Comparison of ENCODE assay signal across 8 cellular contexts in the genomic region with DNA sequence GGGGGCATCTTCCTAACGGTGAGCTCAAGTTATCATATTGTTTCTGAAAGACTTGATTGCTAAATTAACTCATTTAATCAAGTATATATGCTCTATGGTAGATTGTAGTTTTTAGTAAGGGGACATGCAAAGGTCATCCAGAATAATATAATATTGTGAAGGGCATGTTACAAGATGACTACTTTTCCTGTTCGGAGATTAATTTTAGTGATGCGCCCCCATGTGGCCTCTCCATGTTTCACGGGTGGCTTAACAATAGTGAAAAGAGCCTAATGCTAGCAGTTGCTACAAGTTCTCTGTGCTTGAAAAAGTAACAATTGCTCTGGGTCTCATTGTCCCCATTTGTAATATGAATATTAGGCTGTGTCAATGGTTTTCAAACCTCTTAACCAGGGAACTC. TPM values are rescaled to one million over a fixed set of nuclear protein-coding genes. Genes with fewer than 3 reads are reported as not detected.
DNase-seq lines count a peak whose midpoint lies in the region; ATAC-seq, FAIRE-seq and TF ChIP-seq lines count a peak whose summit lies in the region.

No MANE protein-coding gene starts in this region.

- no peak overlapping the region for H3K9ac ChIP-seq in SK-N-SH
- H3K9ac ChIP-seq in astrocyte (ENCODE audit: low read length) = no peak overlapping the region
- no peak overlapping the region for H3K9ac ChIP-seq in HepG2 (ENCODE audit: insufficient read depth, low read depth, low read length)

- DNase-seq in COLO668 (lab: John Stamatoyannopoulos, UW; ENCODE audit: unreplicated experiment) (peak; percentile 40), H4 (ENCODE audit: low spot score) (peak; percentile 8), SK-N-SH (peak; percentile 15), astrocyte (ENCODE audit: low read depth) (no peak), HepG2 (ENCODE audit: low spot score) (no peak), HuH-7.5 (ENCODE audit: low spot score) (no peak)
- peak; percentile 45 for DNase-seq in stimulated activated naive CD8-positive, alpha-beta T cell treated with anti-CD3 and anti-CD28 coated beads, Interleukin-15, Interleukin-2, amounts not matched to agents 100 U/mL and 50 U/mL, for 24 hours

- H3K27me3 Mint-ChIP-seq in astrocyte (ENCODE audit: low read depth, unreplicated experiment) = no peaks in the 10 kb centered on the region

- H3K36me3 Mint-ChIP-seq in astrocyte (ENCODE audit: low read depth, unreplicated experiment) = no peaks in the 10 kb centered on the region

- H3K4me2 ChIP-seq in SK-N-SH (no peak overlapping the region), astrocyte (ENCODE audit: low read length) (no peak overlapping the region), HepG2 (ENCODE audit: low read depth, low read length) (no peak overlapping the region)

- peaks cover 5% of the 10 kb centered on the region; the same call in 1 of the 2 replicates for H3K27me3 ChIP-seq in SK-N-SH (ENCODE audit: insufficient read depth)
- no peaks in the 10 kb centered on the region for H3K27me3 ChIP-seq in astrocyte (ENCODE audit: insufficient read depth, low read length)
- no peaks in the 10 kb centered on the region for H3K27me3 ChIP-seq in HepG2 (ENCODE audit: control insufficient read depth in 1 of 2, insufficient read depth in 2 of 2, low read length in 2 of 2)

- 10% methylated on average over 4 of the region's 4 CpGs for WGBS in SK-N-SH (ENCODE audit: low lambda C conversion rate)
- 61% methylated on average over 3 of the region's 4 CpGs for WGBS in HepG2 (ENCODE audit: low lambda C conversion rate)

- FAIRE-seq in astrocyte (lab: Jason Lieb, UNC) (peak; percentile 97), HepG2 (lab: Jason Lieb, UNC) (peak; percentile 72)

- H3K4me1 ChIP-seq in SK-N-SH (ENCODE audit: control insufficient read depth in 1 of 2, insufficient read depth in 2 of 2, low read depth in 1 of 2, low read length in 1 of 2) (peaks cover 0 to 3% of the 10 kb centered on the region in 2 experiments; a peak in 1 of 4 replicates), astrocyte (ENCODE audit: insufficient read depth, low read length) (no peaks in the 10 kb centered on the region), HepG2 (ENCODE audit: insufficient read depth, low read length) (peaks cover 26% of the 10 kb centered on the region)

- no peaks in the 10 kb centered on the region for H3K36me3 ChIP-seq in SK-N-SH (replicated peaks in 1 of 2; ENCODE audit: control insufficient read depth in 1 of 2, insufficient read depth in 2 of 2, low read length in 1 of 2)
- no peaks in the 10 kb centered on the region for H3K36me3 ChIP-seq in astrocyte (ENCODE audit: insufficient read depth, low read length)
- no peaks in the 10 kb centered on the region for H3K36me3 ChIP-seq in HepG2 (replicated peaks in 1 of 2; ENCODE audit: control insufficient read depth in 1 of 2, insufficient read depth in 2 of 2, low read length in 2 of 2)

- BruUV-seq in HepG2 (replicated peaks; lab: Mats Ljungman, UMichigan) = no TSS peak

- H3K4me1 Mint-ChIP-seq in astrocyte (ENCODE audit: low read depth, unreplicated experiment) = peaks cover 3% of the 10 kb centered on the region

- H2AFZ ChIP-seq in SK-N-SH (ENCODE audit: low read depth) = no peak overlapping the region
- H2AFZ ChIP-seq in astrocyte (ENCODE audit: low read depth, low read length) = no peak overlapping the region
- no peak overlapping the region for H2AFZ ChIP-seq in HepG2 (ENCODE audit: low read length)

- POLR2A ChIA-PET in SK-N-SH (lab: Yijun Ruan, JAX) (no interaction called here), HepG2 (lab: Yijun Ruan, JAX) (interaction anchor here (0.7 kb wide), 1 partner anchor 21 kb away, joined by 3 read pairs; no protein-coding TSS in a partner anchor)

- intact Hi-C loops in HepG2 (cut with micrococcal nuclease; ENCODE audit: unreplicated experiment) = loop anchor here (5.0 kb wide), 1 partner anchor 38 kb away; no protein-coding TSS in a partner anchor

- H3K27ac Mint-ChIP-seq in astrocyte (ENCODE audit: unreplicated experiment) = no peak overlapping the region

- TF ChIP-seq EP300 in SK-N-SH (IDR thresholded peaks at IDR 0.05; ENCODE audit: borderline replicate concordance in 1 of 2, low read depth in 1 of 2, low read length in 1 of 2) (no peak), HepG2 (IDR thresholded peaks at IDR 0.05; ENCODE audit: low read depth in 2 of 2, low read length in 2 of 2) (no peak), HepG2 (CRISPR knock-in tag; IDR thresholded peaks at IDR 0.05; ENCODE audit: borderline replicate concordance) (no peak)

- in situ Hi-C loops in HepG2 (cut with HindIII; ENCODE audit: extremely low pct_ligation_motif_present, low pct_unique_long_range_greater_than_20kb) = loop anchor here (25.0 kb wide), 1 partner anchor 1208 kb away; no protein-coding TSS in a partner anchor

- H3F3A ChIP-seq in SK-N-SH (replicated peaks; ENCODE audit: insufficient read depth) = no peaks in the 10 kb centered on the region

- CTCF ChIA-PET in SK-N-SH (lab: Yijun Ruan, JAX) (interaction anchor here (0.6 to 2.1 kb wide), 14 partner anchors 9 to 1215 kb away, joined by 3 to 11 read pairs (median 4); partner anchors contain the start of gene SMPX), HepG2 (lab: Yijun Ruan, JAX; ENCODE audit: low intra/inter-chr PET ratio, low total read pairs) (interaction anchor here (0.8 to 0.9 kb wide), 2 partner anchors 25 to 38 kb away, joined by 3 read pairs; no protein-coding TSS in a partner anchor)

- H3K79me2 ChIP-seq in SK-N-SH (ENCODE audit: insufficient read depth) = no peaks in the 10 kb centered on the region
- no peaks in the 10 kb centered on the region for H3K79me2 ChIP-seq in astrocyte (ENCODE audit: insufficient read depth, low read length)
- H3K79me2 ChIP-seq in HepG2 (ENCODE audit: insufficient read depth, low read length) = no peaks in the 10 kb centered on the region

- H3K4me3 Mint-ChIP-seq in astrocyte (ENCODE audit: unreplicated experiment) = no peak overlapping the region

- H3K9me2 ChIP-seq in SK-N-SH = no peaks in the 10 kb centered on the region

- H3K4me3 ChIP-seq in SK-N-SH (ENCODE audit: low read depth in 2 of 2, low read length in 1 of 2) (no peak overlapping the region), astrocyte (ENCODE audit: insufficient read depth, low read depth, low read length) (no peak overlapping the region), HepG2 (replicated peaks in 1 of 3; ENCODE audit: insufficient read depth in 1 of 3, low read depth in 2 of 3, low read length in 3 of 3) (no peak overlapping the region)

- no peak for TF ChIP-seq POLR2A in HepG2 (IDR thresholded peaks at IDR 0.05; ENCODE audit: insufficient read depth in 1 of 2, low read depth in 2 of 2, low read length in 2 of 2)

- peak; percentile 38; the same call in 2 of the 3 replicates for ATAC-seq in HepG2
- ATAC-seq in stimulated activated naive CD8-positive, alpha-beta T cell treated with anti-CD3 and anti-CD28 coated beads, Interleukin-15, Interleukin-2, amounts not matched to agents 100 U/mL and 50 U/mL, for 24 hours = no peak
- no peak for ATAC-seq in GM19035 (IDR thresholded peaks at IDR 0.05; ENCODE audit: unreplicated experiment)

- H4K20me1 ChIP-seq in SK-N-SH (ENCODE audit: insufficient read depth) (no peaks in the 10 kb centered on the region), astrocyte (ENCODE audit: insufficient read depth, low read length) (no peaks in the 10 kb centered on the region), HepG2 (ENCODE audit: insufficient read depth, low read length) (no peaks in the 10 kb centered on the region)

- peak; percentile 61 for TF ChIP-seq RAD21 in SK-N-SH (IDR thresholded peaks at IDR 0.05; ENCODE audit: low read length)
- TF ChIP-seq RAD21 in HepG2 (CRISPR knock-in tag; IDR thresholded peaks at IDR 0.05) = no peak

- no peaks in the 10 kb centered on the region for H3K9me3 Mint-ChIP-seq in astrocyte (ENCODE audit: unreplicated experiment)

- H3K9me3 ChIP-seq in SK-N-SH = no peaks in the 10 kb centered on the region
- H3K9me3 ChIP-seq in astrocyte (ENCODE audit: insufficient read depth, low read depth, low read length) = no peaks in the 10 kb centered on the region
- no peaks in the 10 kb centered on the region for H3K9me3 ChIP-seq in HepG2 (ENCODE audit: low read length)

- TF ChIP-seq CTCF in SK-N-SH (IDR thresholded peaks at IDR 0.05) (peak; percentile 78), astrocyte (IDR thresholded peaks at IDR 0.05; ENCODE audit: insufficient read depth, low read depth, low read length) (peak; percentile 55), HepG2 (CRISPR knock-in tag; IDR thresholded peaks at IDR 0.05) (peak; percentile 54)

- H3K27ac ChIP-seq in SK-N-SH (ENCODE audit: low read depth in 2 of 2, low read length in 1 of 2) = no peak overlapping the region
- no peak overlapping the region for H3K27ac ChIP-seq in astrocyte (ENCODE audit: low read depth, low read length)
- no peak overlapping the region for H3K27ac ChIP-seq in HepG2 (ENCODE audit: extremely low read length, insufficient read depth, low read length)

TF ChIP-seq in HepG2, 621 proteins besides CTCF, POLR2A, EP300 and RAD21 (continues in another document):
- TF ChIP-seq STAG1 (CRISPR knock-in tag; IDR thresholded peaks at IDR 0.05) = peak; percentile 50

RNA-seq across cellular contexts. Expression of gene SMPX, which starts 12.2 kb away (rescaled TPM):
- total RNA-seq in H4 (2014; rRNA removed; shearing (Covaris generic)) = 2.0 and 2.1 TPM in 2 replicates
- not detected in 2 replicates for polyA plus RNA-seq in SK-N-SH (2012; rRNA removed)
- polyA plus RNA-seq in SK-N-SH (2012; cell fraction: cytosol; rRNA removed) = not detected in 2 replicates
- polyA plus RNA-seq in SK-N-SH (2012; cell fraction: nucleus; rRNA removed) = not detected in 2 replicates
- total RNA-seq in astrocyte = not detected in 2 replicates
- 0.67 and 1.8 TPM in 2 replicates for total RNA-seq in HepG2 (2016; rRNA removed; fragmentation: Illumina TruSeq; extraction: Trizol)
- total RNA-seq in HepG2 (2016; cell fraction: cytosol; rRNA removed; fragmentation: Illumina TruSeq; extraction: Trizol; ENCODE audit: low read depth) = 0.44 and 0.61 TPM in 2 replicates
- total RNA-seq in HepG2 (2016; cell fraction: insoluble cytoplasmic fraction; rRNA removed; fragmentation: Illumina TruSeq; extraction: Trizol) = 1.2 and 1.8 TPM in 2 replicates
- 0.48 and 0.71 TPM in 2 replicates for total RNA-seq in HepG2 (2016; cell fraction: membrane; rRNA removed; fragmentation: Illumina TruSeq; extraction: Trizol)
- total RNA-seq in HepG2 (2016; cell fraction: nucleus; rRNA removed; fragmentation: Illumina TruSeq; extraction: Trizol) = 3.1 and 5.3 TPM in 2 replicates
- 0.91 and 0.95 TPM in 2 replicates for polyA plus RNA-seq in HepG2 (2011; rRNA removed)
- 0.16 and 0.23 TPM in 2 replicates for polyA plus RNA-seq in HepG2 (2011; cell fraction: cytosol; rRNA removed)
- 2.5 and 2.9 TPM in 2 replicates for polyA plus RNA-seq in HepG2 (2011; cell fraction: nucleus; rRNA removed)
- 0.52 and 2.3 TPM in 2 replicates for polyA plus RNA-seq in HepG2 (2012)
- polyA plus RNA-seq in HepG2 (2016; cell fraction: cytosol; fragmentation: Illumina TruSeq; extraction: Trizol; ENCODE audit: low read depth) = 0.40 and 0.52 TPM in 2 replicates
- 0.56 and 1.7 TPM in 2 replicates for polyA plus RNA-seq in HepG2 (2016; cell fraction: insoluble cytoplasmic fraction; fragmentation: Illumina TruSeq; extraction: Trizol; ENCODE audit: low read depth)
- 0.56 and 0.82 TPM in 2 replicates for polyA plus RNA-seq in HepG2 (2016; cell fraction: membrane; fragmentation: Illumina TruSeq; extraction: Trizol; ENCODE audit: low read depth)
- polyA plus RNA-seq in HepG2 (2016; cell fraction: nucleus; fragmentation: Illumina TruSeq; extraction: Trizol; ENCODE audit: insufficient read depth, low read depth) = 12.4 and 13.9 TPM in 2 replicates
- not detected in 2 replicates for polyA minus RNA-seq in HepG2 (2011; rRNA and poly(A)+ RNA removed; ENCODE audit: low replicate concordance)
- polyA minus RNA-seq in HepG2 (2011; cell fraction: cytosol; rRNA and poly(A)+ RNA removed) = not detected in 2 replicates
- polyA minus RNA-seq in HepG2 (2011; cell fraction: nucleus; rRNA and poly(A)+ RNA removed) = 0.64 and 2.0 TPM in 2 replicates

Comparison
In these comparisons a context has a peak if more than half of its experiments do, and no peak if none do; other contexts are left out.
1. DNase-seq: peak in COLO668 (single experiment), H4 (single experiment), SK-N-SH (single experiment) and stimulated activated naive CD8-positive, alpha-beta T cell treated with anti-CD3 and anti-CD28 coated beads, Interleukin-15, Interleukin-2, amounts not matched to agents 100 U/mL and 50 U/mL, for 24 hours (single experiment); none in astrocyte (single experiment), HepG2 (single experiment) and HuH-7.5 (single experiment).
2. Peak in every context shown above with its lines, with median percentiles within 50 percentile points of each other: CTCF ChIP-seq.